15 cellular contexts compared by ENCODE assay signal in the genomic region with DNA sequence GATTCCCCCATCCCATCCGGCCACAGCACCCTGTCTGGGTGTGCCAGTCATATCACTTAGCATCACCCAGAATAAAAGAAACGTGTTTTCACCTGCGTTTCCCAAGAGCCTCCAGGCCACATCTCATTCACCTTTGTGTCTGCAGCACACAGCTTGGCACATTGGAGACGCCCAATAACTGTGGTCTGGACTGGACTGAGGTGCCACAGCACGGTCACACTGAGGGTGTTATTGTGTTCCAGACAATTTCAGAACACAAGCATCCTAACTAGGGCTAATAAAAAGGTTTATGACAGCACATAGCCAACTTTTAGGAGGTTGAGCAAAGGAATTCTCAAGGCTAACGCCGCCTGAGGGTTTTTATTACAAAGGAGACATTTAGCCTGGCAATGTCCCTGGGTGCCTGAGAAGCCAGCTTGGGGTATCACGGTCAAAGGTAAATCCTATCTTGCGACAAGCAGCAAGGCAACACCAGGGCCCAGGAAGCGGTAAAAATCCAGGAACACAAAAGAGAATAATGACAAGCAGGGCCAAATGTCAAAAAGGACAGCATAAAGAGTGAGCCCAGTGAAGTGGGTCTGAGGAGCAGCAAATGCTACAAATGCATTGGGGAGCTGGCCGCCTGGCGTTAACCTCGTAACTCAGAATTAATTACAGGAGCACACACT. TPM values are rescaled to one million over a fixed set of nuclear protein-coding genes. Genes with fewer than 3 reads are reported as not detected.
DNase-seq lines count a peak whose midpoint lies in the region; ATAC-seq, FAIRE-seq and TF ChIP-seq lines count a peak whose summit lies in the region.
"Had no signal": no experiment of that assay in that cellular context is flagged by ENCODE, and none has a peak within 500 bp of the region (broad histone marks: within the 10 kb centered on the region; RNA-seq: fewer than 3 reads in every experiment).

No MANE protein-coding gene starts in this region.

- H3K36me3 ChIP-seq in GM23338 (ENCODE audit: insufficient read depth) (no peaks in the 10 kb centered on the region), colonic mucosa (no peaks in the 10 kb centered on the region), pancreas (no peaks in the 10 kb centered on the region), smooth muscle cell (ENCODE audit: low read depth) (no peaks in the 10 kb centered on the region)
- H3K36me3 ChIP-seq: SJCRH30 had no signal

- H3K9me3 Mint-ChIP-seq in GM23338 (no peaks in the 10 kb centered on the region), immature natural killer cell (no peaks in the 10 kb centered on the region)
- H3K9me3 Mint-ChIP-seq: activated naive CD4-positive, alpha-beta T cell treated with anti-CD3 and anti-CD28 coated beads, Interleukin-2, amount 50 U/mL, for 72 hours had no signal

- H3K9me3 ChIP-seq in colonic mucosa = no peaks in the 10 kb centered on the region
- no peaks in the 10 kb centered on the region for H3K9me3 ChIP-seq in pancreas
- no peaks in the 10 kb centered on the region for H3K9me3 ChIP-seq in smooth muscle cell (replicated peaks; ENCODE audit: low read depth)
- H3K9me3 ChIP-seq: SJCRH30 had no signal

- ATAC-seq in GM23338 = no peak
- ATAC-seq in pancreas = peak in 2 of 4 donors; percentile 2 to 3
- no peak for ATAC-seq in GM19397 (IDR thresholded peaks at IDR 0.05; ENCODE audit: unreplicated experiment)
- ATAC-seq: activated naive CD4-positive, alpha-beta T cell treated with anti-CD3 and anti-CD28 coated beads, Interleukin-2, amount 50 U/mL, for 72 hours had no signal

- peak overlapping the region; percentile 78 for H3K4me3 Mint-ChIP-seq in GM23338
- H3K4me3 Mint-ChIP-seq in immature natural killer cell = peak overlapping the region in 1 of 5 donors; percentile 13

- peaks cover 5% of the 10 kb centered on the region; the same call in 1 of the 2 replicates for H3K27me3 ChIP-seq in GM23338 (ENCODE audit: insufficient read depth)
- H3K27me3 ChIP-seq in colonic mucosa = peaks cover 10% of the 10 kb centered on the region
- no peaks in the 10 kb centered on the region for H3K27me3 ChIP-seq in pancreas
- peaks cover 42% of the 10 kb centered on the region for H3K27me3 ChIP-seq in smooth muscle cell (ENCODE audit: low read depth)

- H4K20me1 ChIP-seq in GM23338 (replicated peaks; ENCODE audit: insufficient read depth) (peaks cover 6% of the 10 kb centered on the region; the same call in 1 of the 2 replicates), smooth muscle cell (ENCODE audit: low read depth) (peaks cover 3% of the 10 kb centered on the region)

- H3K4me3 ChIP-seq in GM23338 (peak overlapping the region; percentile 97), colonic mucosa (no peak overlapping the region), pancreas (peak overlapping the region in 3 of 4 donors; percentile 64 to 88 (median 75)), smooth muscle cell (no peak overlapping the region)
- H3K4me3 ChIP-seq: SJCRH30 had no signal

- H3F3A ChIP-seq in GM23338 (replicated peaks; ENCODE audit: low read depth) (peaks cover 10% of the 10 kb centered on the region), smooth muscle cell (ENCODE audit: low read depth) (no peaks in the 10 kb centered on the region)

- H3K36me3 Mint-ChIP-seq in GM23338 (ENCODE audit: low read depth) (no peaks in the 10 kb centered on the region; the same call in 2 of the 3 replicates), immature natural killer cell (peaks cover 0 to 4% (median 0%) of the 10 kb centered on the region in 3 donors)

- TF ChIP-seq CTCF in GM23338 (conservative IDR thresholded peaks at IDR 0.05; ENCODE audit: low read depth in 2 of 2) (no peak), colonic mucosa (IDR thresholded peaks at IDR 0.05) (no peak), pancreas (IDR thresholded peaks at IDR 0.05) (no peak), smooth muscle cell (IDR thresholded peaks at IDR 0.05; ENCODE audit: borderline replicate concordance, insufficient read depth, poor library complexity, severe bottlenecking) (no peak)

- no peaks in the 10 kb centered on the region for H3K9me2 ChIP-seq in GM23338 (ENCODE audit: insufficient read depth)

- peak overlapping the region; percentile 99 for H3K4me2 ChIP-seq in GM23338
- no peak overlapping the region for H3K4me2 ChIP-seq in smooth muscle cell

- H3K9ac ChIP-seq in colonic mucosa (ENCODE audit: low read depth in 2 of 2, low read length in 2 of 2) = peak overlapping the region in 1 of 2 donors; percentile 94
- no peak overlapping the region for H3K9ac ChIP-seq in smooth muscle cell (ENCODE audit: low read depth)

- peaks cover 63% of the 10 kb centered on the region for H3K4me1 ChIP-seq in GM23338 (ENCODE audit: insufficient read depth)
- H3K4me1 ChIP-seq in colonic mucosa = peaks cover 7% of the 10 kb centered on the region
- peaks cover 46 to 47% (median 46%) of the 10 kb centered on the region in 3 donors for H3K4me1 ChIP-seq in pancreas
- peaks cover 11% of the 10 kb centered on the region for H3K4me1 ChIP-seq in smooth muscle cell (ENCODE audit: low read depth)
- H3K4me1 ChIP-seq: SJCRH30 had no signal

- no peak overlapping the region for H2AFZ ChIP-seq in GM23338
- H2AFZ ChIP-seq in smooth muscle cell (ENCODE audit: low read depth) = no peak overlapping the region

- H3K27ac ChIP-seq in GM23338 (ENCODE audit: low read depth) (peak overlapping the region; percentile 99), colonic mucosa (peak overlapping the region; percentile 83), pancreas (peak overlapping the region; percentile 85 to 97 (median 92)), smooth muscle cell (ENCODE audit: low read depth) (no peak overlapping the region)
- H3K27ac ChIP-seq: SJCRH30 had no signal

- peaks cover 68% of the 10 kb centered on the region for H3K4me1 Mint-ChIP-seq in GM23338
- H3K4me1 Mint-ChIP-seq in immature natural killer cell = peaks cover 3 to 6% of the 10 kb centered on the region in 2 donors

- intact Hi-C loops in colonic mucosa (cut with DNase I) = loop anchor here (5.0 kb wide), 1 partner anchor 70 kb away; no protein-coding TSS in a partner anchor
- intact Hi-C loops in pancreas (cut with DNase I) = loop anchor here in 2 of 3 donors (5.0 kb wide), 2 partner anchors 65 to 70 kb away; no protein-coding TSS in a partner anchor

- H3K79me2 ChIP-seq in GM23338 (replicated peaks; ENCODE audit: insufficient read depth) (peaks cover 67% of the 10 kb centered on the region), smooth muscle cell (ENCODE audit: low read depth) (no peaks in the 10 kb centered on the region)

- peak; percentile 56 for DNase-seq in GM23338 (ENCODE audit: low spot score)
- peak; percentile 93 for DNase-seq in NCI-H2029 treated with DMSO at 0.1 percent for 48 hours (lab: John Stamatoyannopoulos, UW)
- peak; percentile 63 for DNase-seq in colonic mucosa
- DNase-seq in pancreas = no peak
- DNase-seq in immature natural killer cell = no peak
- DNase-seq in activated effector memory CD4-positive, alpha-beta T cell treated with anti-CD3 and anti-CD28 coated beads, Interleukin-2, amount 50 U/mL, for 16 hours = no peak
- DNase-seq in smooth muscle cell (lab: John Stamatoyannopoulos, UW; ENCODE audit: unreplicated experiment) = no peak
- DNase-seq: MM.1S; SJCRH30; stimulated activated CD4-positive, alpha-beta T cell treated with anti-CD3 and anti-CD28 coated beads, Interleukin-2, amount 100 ng/mL, for 24 hours had no signal

- 39 to 41% methylated on average over 13 of the region's 13 CpGs for WGBS in pancreas, 2 donors
- 71% methylated on average over 13 of the region's 13 CpGs for WGBS in smooth muscle cell (ENCODE audit: low lambda C conversion rate)

- peaks cover 24% of the 10 kb centered on the region for H3K27me3 Mint-ChIP-seq in GM23338 (ENCODE audit: insufficient read depth, low read depth, poor library complexity)
- H3K27me3 Mint-ChIP-seq in immature natural killer cell (ENCODE audit: low read depth in 3 of 3) = peaks cover 9 to 16% (median 14%) of the 10 kb centered on the region in 3 donors

- no peak for FAIRE-seq in pancreas (lab: Jason Lieb, UNC)
- FAIRE-seq: TTC549 had no signal

- peak overlapping the region; percentile 96 for H3K27ac Mint-ChIP-seq in GM23338
- H3K27ac Mint-ChIP-seq in immature natural killer cell = no peak overlapping the region
- H3K27ac Mint-ChIP-seq: activated naive CD4-positive, alpha-beta T cell treated with anti-CD3 and anti-CD28 coated beads, Interleukin-2, amount 50 U/mL, for 72 hours; CD14-positive monocyte; progenitor cell of endocrine pancreas had no signal

TF ChIP-seq in GM23338, 12 proteins besides CTCF, POLR2A, EP300 and RAD21 (continues in another document):
- TF ChIP-seq, protein P1, sequence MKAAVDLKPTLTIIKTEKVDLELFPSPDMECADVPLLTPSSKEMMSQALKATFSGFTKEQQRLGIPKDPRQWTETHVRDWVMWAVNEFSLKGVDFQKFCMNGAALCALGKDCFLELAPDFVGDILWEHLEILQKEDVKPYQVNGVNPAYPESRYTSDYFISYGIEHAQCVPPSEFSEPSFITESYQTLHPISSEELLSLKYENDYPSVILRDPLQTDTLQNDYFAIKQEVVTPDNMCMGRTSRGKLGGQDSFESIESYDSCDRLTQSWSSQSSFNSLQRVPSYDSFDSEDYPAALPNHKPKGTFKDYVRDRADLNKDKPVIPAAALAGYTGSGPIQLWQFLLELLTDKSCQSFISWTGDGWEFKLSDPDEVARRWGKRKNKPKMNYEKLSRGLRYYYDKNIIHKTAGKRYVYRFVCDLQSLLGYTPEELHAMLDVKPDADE (IDR thresholded peaks at IDR 0.05) = no peak
- TF ChIP-seq POLR2AphosphoS5 (IDR thresholded peaks at IDR 0.05; ENCODE audit: low read depth) (no peak), EZH2phosphoT487 (IDR thresholded peaks at IDR 0.05; ENCODE audit: unreplicated experiment) (no peak), JUNB (IDR thresholded peaks at IDR 0.05; ENCODE audit: unreplicated experiment) (no peak), NANOG (IDR thresholded peaks at IDR 0.05; ENCODE audit: borderline replicate concordance) (no peak), ZNF114 (CRISPR knock-in tag; IDR thresholded peaks at IDR 0.05) (no peak)

RNA-seq across cellular contexts. Expression of gene EPB41L4B, which starts 3.4 kb away (rescaled TPM):
- total RNA-seq in GM23338 (2014; rRNA removed; shearing (Covaris generic)) = 32.2 and 34.4 TPM in 2 replicates
- polyA plus RNA-seq in GM23338 (2016; fragmentation: Nextera tagmentation; extraction: Ambion mirVana) (10.9 and 11.0 TPM in 2 replicates), pancreas (10 to 100 TPM; 36.8 to 37.0 TPM), immature natural killer cell (not detected), smooth muscle cell (0.74 and 1.9 TPM in 2 replicates)
- total RNA-seq in colonic mucosa (100 to 1,000 TPM in 1 of 2 donors, 10 to 100 TPM in 1; 87.3 to 151 TPM), pancreas (100 to 1,000 TPM in 1 of 6 donors, 10 to 100 TPM in 5; 78.5 to 122 (median 93.9) TPM), smooth muscle cell (2.5 and 5.2 TPM in 2 replicates)
- polyA plus RNA-seq: CD14-positive monocyte had no signal

Comparison
In these comparisons a context has a peak if more than half of its experiments do, and no peak if none do; other contexts are left out.
1. DNase-seq: peak in GM23338 (single experiment), NCI-H2029 treated with DMSO at 0.1 percent for 48 hours (single experiment) and colonic mucosa (single experiment); none in pancreas (0 of 6), immature natural killer cell (0 of 3), activated effector memory CD4-positive, alpha-beta T cell treated with anti-CD3 and anti-CD28 coated beads, Interleukin-2, amount 50 U/mL, for 16 hours (single experiment) and smooth muscle cell (single experiment).
2. H3K4me3 ChIP-seq: peak in GM23338 (single experiment) and pancreas (3 of 4); none in colonic mucosa (single experiment) and smooth muscle cell (single experiment).